ENCODE assay signal across 8 cellular contexts in the genomic region with DNA sequence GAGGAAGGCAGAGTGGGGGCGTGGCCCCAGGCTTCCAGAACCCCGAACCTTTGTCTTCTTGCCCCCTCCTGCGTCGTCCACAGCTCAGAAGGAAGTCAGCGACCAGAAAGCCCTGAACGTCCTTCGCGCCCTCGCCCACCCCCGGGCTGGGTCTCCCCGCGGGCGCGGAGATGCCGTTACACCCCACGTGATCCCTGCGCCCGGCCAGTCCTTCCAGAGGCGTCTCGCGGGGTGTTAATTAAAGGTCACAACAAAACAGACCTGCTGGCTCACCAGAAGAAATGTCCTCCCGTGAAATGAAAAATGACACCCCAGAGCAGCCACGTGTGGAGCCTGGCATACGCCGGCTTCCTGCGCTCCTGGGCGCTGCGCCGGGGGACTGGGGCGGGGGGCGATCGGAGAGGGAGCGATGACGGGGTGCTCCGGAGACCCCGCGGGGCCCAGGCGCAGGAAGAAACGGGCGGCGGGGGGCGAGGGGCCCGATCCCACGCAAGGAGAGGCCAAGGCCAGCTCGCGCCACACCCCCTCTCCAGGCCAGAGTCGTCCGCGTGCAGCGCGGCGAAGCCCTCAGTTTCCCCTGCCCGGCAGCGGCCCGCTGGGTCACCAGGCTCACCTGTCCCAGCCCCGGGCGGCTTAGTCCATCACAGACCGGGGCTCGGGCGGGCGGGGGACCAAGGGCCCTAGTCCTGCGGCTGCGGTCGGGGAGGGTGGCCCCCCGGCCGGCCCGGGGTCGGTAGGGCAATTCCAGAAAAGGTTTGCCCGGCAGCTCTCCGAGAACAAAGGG. TPM values are rescaled to one million over a fixed set of nuclear protein-coding genes. Genes with fewer than 3 reads are reported as not detected.
DNase-seq lines count a peak whose midpoint lies in the region; ATAC-seq and TF ChIP-seq lines count a peak whose summit lies in the region.

No MANE protein-coding gene starts in this region.

- no peak for TF ChIP-seq CTCF in GM10248 (IDR thresholded peaks at IDR 0.05; ENCODE audit: control extremely low read depth, extremely low read depth, low read depth, missing control alignments)
- TF ChIP-seq CTCF in RWPE1 (conservative IDR thresholded peaks at IDR 0.05; ENCODE audit: low read depth): no peak
- no peak for TF ChIP-seq CTCF in coronary artery (IDR thresholded peaks at IDR 0.05)
- no peak for TF ChIP-seq CTCF in upper lobe of left lung (IDR thresholded peaks at IDR 0.05)

- TF ChIP-seq POLR2A in upper lobe of left lung (IDR thresholded peaks at IDR 0.05): no peak

- peak overlapping the region; percentile 73 for H3K4me3 ChIP-seq in coronary artery
- peak overlapping the region; percentile 25 to 70 (median 57) for H3K4me3 ChIP-seq in upper lobe of left lung

- H3K27ac ChIP-seq in RWPE1 (no peak overlapping the region), coronary artery (no peak overlapping the region), upper lobe of left lung (no peak overlapping the region)

- DNase-seq in ACHN (peak; percentile 31), GM10248 (ENCODE audit: extremely low spot score) (peak; percentile 37), RWPE1 (ENCODE audit: low spot score) (peak; percentile 5), coronary artery (ENCODE audit: low spot score) (no peak), lung microvascular endothelial cell (ENCODE audit: low read depth in 2 of 2) (peak; percentile 31 to 36), upper lobe of left lung (peak in 1 of 2 donors; percentile 86), occipital lobe (lab: John Stamatoyannopoulos, UW) (no peak)

- H3K27me3 ChIP-seq in upper lobe of left lung: peaks cover 2 to 31% (median 12%) of the 10 kb centered on the region in 4 donors

- H3K36me3 ChIP-seq in upper lobe of left lung: no peaks in the 10 kb centered on the region

- ATAC-seq in upper lobe of left lung (ENCODE audit: low FRiP score in 2 of 2) (peak in 1 of 2 donors; percentile 1), GM21447 (IDR thresholded peaks at IDR 0.05; ENCODE audit: unreplicated experiment) (no peak)

- WGBS in upper lobe of left lung, 2 donors: 1 to 2% methylated on average over 11 to 35 of the region's 70 CpGs

- H3K4me1 ChIP-seq in upper lobe of left lung: peaks cover 37 to 45% (median 41%) of the 10 kb centered on the region in 4 donors

- in situ Hi-C loops in ACHN (cut with HindIII; ENCODE audit: low pct_ligation_motif_present, low pct_unique_long_range_greater_than_20kb, low sequenced_read_pairs): loop anchor here (25.0 kb wide), 1 partner anchor 358 kb away; no protein-coding TSS in a partner anchor

- POLR2A ChIA-PET in GM10248 (lab: Yijun Ruan, JAX) (no interaction called here), RWPE1 (lab: Yijun Ruan, JAX; ENCODE audit: low non-redundant PET) (no interaction called here)

- no peaks in the 10 kb centered on the region for H3K9me3 ChIP-seq in upper lobe of left lung

- CTCF ChIA-PET in GM10248 (lab: Yijun Ruan, JAX): interaction anchor here (0.7 to 7.8 kb wide), 31 partner anchors 10 to 1360 kb away, joined by 3 to 64 read pairs (median 4); a partner anchor contains a TSS
- CTCF ChIA-PET in RWPE1 (lab: Yijun Ruan, JAX): interaction anchor here (0.6 to 1.9 kb wide), 18 partner anchors 9 to 1601 kb away, joined by 3 to 9 read pairs (median 4); no protein-coding TSS in a partner anchor

- TF ChIP-seq EP300 in upper lobe of left lung (IDR thresholded peaks at IDR 0.05): no peak

RNA-seq across cellular contexts. Expression of a gene that starts 0.9 kb away (rescaled TPM):
- total RNA-seq in lung microvascular endothelial cell: 1.1 and 1.4 TPM in 2 replicates
- 1 to 10 TPM; 1.2 to 4.3 (median 2.1) TPM for total RNA-seq in upper lobe of left lung
- 31.7 TPM for total RNA-seq in occipital lobe

Comparison
In these comparisons a context has a peak if more than half of its experiments do, and no peak if none do; other contexts are left out.
1. DNase-seq: peak in ACHN (single experiment), GM10248 (single experiment), RWPE1 (single experiment) and lung microvascular endothelial cell (2 of 2); none in coronary artery (single experiment) and occipital lobe (single experiment).